In genomic region chr1:23788695-23789094, GRCh38 we compare ENCODE assay signal across 1 cellular context.
TF ChIP-seq lines count a peak whose summit lies in the region.

No MANE protein-coding gene starts in this region.

TF ChIP-seq in K562, 482 proteins besides CTCF, POLR2A, EP300 and RAD21:
- 0 out of 2 replicates have a peak, but pooled peaks have one; percentile 18 for TF ChIP-seq TRIM28 (IDR thresholded peaks at IDR 0.05)
- TF ChIP-seq, protein P1, sequence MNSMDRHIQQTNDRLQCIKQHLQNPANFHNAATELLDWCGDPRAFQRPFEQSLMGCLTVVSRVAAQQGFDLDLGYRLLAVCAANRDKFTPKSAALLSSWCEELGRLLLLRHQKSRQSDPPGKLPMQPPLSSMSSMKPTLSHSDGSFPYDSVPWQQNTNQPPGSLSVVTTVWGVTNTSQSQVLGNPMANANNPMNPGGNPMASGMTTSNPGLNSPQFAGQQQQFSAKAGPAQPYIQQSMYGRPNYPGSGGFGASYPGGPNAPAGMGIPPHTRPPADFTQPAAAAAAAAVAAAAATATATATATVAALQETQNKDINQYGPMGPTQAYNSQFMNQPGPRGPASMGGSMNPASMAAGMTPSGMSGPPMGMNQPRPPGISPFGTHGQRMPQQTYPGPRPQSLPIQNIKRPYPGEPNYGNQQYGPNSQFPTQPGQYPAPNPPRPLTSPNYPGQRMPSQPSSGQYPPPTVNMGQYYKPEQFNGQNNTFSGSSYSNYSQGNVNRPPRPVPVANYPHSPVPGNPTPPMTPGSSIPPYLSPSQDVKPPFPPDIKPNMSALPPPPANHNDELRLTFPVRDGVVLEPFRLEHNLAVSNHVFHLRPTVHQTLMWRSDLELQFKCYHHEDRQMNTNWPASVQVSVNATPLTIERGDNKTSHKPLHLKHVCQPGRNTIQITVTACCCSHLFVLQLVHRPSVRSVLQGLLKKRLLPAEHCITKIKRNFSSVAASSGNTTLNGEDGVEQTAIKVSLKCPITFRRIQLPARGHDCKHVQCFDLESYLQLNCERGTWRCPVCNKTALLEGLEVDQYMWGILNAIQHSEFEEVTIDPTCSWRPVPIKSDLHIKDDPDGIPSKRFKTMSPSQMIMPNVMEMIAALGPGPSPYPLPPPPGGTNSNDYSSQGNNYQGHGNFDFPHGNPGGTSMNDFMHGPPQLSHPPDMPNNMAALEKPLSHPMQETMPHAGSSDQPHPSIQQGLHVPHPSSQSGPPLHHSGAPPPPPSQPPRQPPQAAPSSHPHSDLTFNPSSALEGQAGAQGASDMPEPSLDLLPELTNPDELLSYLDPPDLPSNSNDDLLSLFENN (IDR thresholded peaks at IDR 0.05; ENCODE audit: low read depth in 2 of 2, low read length in 2 of 2): no peak
- TF ChIP-seq TRIM24 (IDR thresholded peaks at IDR 0.05): no peak
- TF ChIP-seq, protein P2, sequence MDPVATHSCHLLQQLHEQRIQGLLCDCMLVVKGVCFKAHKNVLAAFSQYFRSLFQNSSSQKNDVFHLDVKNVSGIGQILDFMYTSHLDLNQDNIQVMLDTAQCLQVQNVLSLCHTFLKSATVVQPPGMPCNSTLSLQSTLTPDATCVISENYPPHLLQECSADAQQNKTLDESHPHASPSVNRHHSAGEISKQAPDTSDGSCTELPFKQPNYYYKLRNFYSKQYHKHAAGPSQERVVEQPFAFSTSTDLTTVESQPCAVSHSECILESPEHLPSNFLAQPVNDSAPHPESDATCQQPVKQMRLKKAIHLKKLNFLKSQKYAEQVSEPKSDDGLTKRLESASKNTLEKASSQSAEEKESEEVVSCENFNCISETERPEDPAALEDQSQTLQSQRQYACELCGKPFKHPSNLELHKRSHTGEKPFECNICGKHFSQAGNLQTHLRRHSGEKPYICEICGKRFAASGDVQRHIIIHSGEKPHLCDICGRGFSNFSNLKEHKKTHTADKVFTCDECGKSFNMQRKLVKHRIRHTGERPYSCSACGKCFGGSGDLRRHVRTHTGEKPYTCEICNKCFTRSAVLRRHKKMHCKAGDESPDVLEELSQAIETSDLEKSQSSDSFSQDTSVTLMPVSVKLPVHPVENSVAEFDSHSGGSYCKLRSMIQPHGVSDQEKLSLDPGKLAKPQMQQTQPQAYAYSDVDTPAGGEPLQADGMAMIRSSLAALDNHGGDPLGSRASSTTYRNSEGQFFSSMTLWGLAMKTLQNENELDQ (CRISPR knock-in tag; IDR thresholded peaks at IDR 0.05; ENCODE audit: borderline replicate concordance): no peak
- TF ChIP-seq SMARCB1 (IDR thresholded peaks at IDR 0.05; ENCODE audit: insufficient read length, low read depth): no peak
- no peak for TF ChIP-seq LCOR (CRISPR knock-in tag; IDR thresholded peaks at IDR 0.05)
- TF ChIP-seq KLF16 (IDR thresholded peaks at IDR 0.05): no peak
- TF ChIP-seq, protein P3, sequence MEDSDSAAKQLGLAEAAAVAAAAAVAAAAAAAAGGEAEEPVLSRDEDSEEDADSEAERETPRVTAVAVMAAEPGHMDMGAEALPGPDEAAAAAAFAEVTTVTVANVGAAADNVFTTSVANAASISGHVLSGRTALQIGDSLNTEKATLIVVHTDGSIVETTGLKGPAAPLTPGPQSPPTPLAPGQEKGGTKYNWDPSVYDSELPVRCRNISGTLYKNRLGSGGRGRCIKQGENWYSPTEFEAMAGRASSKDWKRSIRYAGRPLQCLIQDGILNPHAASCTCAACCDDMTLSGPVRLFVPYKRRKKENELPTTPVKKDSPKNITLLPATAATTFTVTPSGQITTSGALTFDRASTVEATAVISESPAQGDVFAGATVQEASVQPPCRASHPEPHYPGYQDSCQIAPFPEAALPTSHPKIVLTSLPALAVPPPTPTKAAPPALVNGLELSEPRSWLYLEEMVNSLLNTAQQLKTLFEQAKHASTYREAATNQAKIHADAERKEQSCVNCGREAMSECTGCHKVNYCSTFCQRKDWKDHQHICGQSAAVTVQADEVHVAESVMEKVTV (CRISPR knock-in tag; IDR thresholded peaks at IDR 0.05): no peak
- no peak for TF ChIP-seq TCF15 (CRISPR knock-in tag; IDR thresholded peaks at IDR 0.05)
- TF ChIP-seq CEBPB (tag; IDR thresholded peaks at IDR 0.05): peak; percentile 84
- no peak for TF ChIP-seq POLR2AphosphoS5 (IDR thresholded peaks at IDR 0.05; ENCODE audit: control insufficient read depth, insufficient read depth, low read depth, low read length)
- TF ChIP-seq MLLT1 (IDR thresholded peaks at IDR 0.05): no peak
- no peak for TF ChIP-seq THRB (CRISPR knock-in tag; conservative IDR thresholded peaks at IDR 0.05)
- no peak for TF ChIP-seq RFX1 (IDR thresholded peaks at IDR 0.05)
- no peak for TF ChIP-seq SMARCE1 (IDR thresholded peaks at IDR 0.05)
- no peak for TF ChIP-seq ZNF140 (CRISPR knock-in tag; IDR thresholded peaks at IDR 0.05)
- TF ChIP-seq FOXA3 (CRISPR knock-in tag; conservative IDR thresholded peaks at IDR 0.05 in 1 of 2, IDR thresholded peaks at IDR 0.05 in 1 of 2): no peak
- TF ChIP-seq, protein P4, sequence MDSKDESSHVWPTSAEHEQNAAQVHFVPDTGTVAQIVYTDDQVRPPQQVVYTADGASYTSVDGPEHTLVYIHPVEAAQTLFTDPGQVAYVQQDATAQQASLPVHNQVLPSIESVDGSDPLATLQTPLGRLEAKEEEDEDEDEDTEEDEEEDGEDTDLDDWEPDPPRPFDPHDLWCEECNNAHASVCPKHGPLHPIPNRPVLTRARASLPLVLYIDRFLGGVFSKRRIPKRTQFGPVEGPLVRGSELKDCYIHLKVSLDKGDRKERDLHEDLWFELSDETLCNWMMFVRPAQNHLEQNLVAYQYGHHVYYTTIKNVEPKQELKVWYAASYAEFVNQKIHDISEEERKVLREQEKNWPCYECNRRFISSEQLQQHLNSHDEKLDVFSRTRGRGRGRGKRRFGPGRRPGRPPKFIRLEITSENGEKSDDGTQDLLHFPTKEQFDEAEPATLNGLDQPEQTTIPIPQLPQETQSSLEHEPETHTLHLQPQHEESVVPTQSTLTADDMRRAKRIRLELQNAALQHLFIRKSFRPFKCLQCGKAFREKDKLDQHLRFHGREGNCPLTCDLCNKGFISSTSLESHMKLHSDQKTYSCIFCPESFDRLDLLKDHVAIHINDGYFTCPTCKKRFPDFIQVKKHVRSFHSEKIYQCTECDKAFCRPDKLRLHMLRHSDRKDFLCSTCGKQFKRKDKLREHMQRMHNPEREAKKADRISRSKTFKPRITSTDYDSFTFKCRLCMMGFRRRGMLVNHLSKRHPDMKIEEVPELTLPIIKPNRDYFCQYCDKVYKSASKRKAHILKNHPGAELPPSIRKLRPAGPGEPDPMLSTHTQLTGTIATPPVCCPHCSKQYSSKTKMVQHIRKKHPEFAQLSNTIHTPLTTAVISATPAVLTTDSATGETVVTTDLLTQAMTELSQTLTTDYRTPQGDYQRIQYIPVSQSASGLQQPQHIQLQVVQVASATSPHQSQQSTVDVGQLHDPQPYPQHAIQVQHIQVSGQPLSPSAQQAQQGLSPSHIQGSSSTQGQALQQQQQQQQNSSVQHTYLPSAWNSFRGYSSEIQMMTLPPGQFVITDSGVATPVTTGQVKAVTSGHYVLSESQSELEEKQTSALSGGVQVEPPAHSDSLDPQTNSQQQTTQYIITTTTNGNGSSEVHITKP (IDR thresholded peaks at IDR 0.05; ENCODE audit: partially characterized antibody): no peak
- peak; percentile 53 for TF ChIP-seq SUPT5H (IDR thresholded peaks at IDR 0.05)
- TF ChIP-seq BACH1 (tag; IDR thresholded peaks at IDR 0.05): no peak
- TF ChIP-seq SMAD4 (CRISPR knock-in tag; conservative IDR thresholded peaks at IDR 0.05): no peak
- TF ChIP-seq ZC3H11A (IDR thresholded peaks at IDR 0.05; ENCODE audit: low read depth, low read length): no peak
- no peak for TF ChIP-seq ESRRA (IDR thresholded peaks at IDR 0.05; ENCODE audit: borderline replicate concordance, low read depth)
- 0 out of 4 replicates have a peak, but pooled peaks of 1 of the 2 experiments have one; percentile 8 for TF ChIP-seq KDM1A (IDR thresholded peaks at IDR 0.05)
- no peak for TF ChIP-seq GABPB1 (CRISPR knock-in tag; IDR thresholded peaks at IDR 0.05)
- TF ChIP-seq CEBPG (CRISPR knock-in tag; IDR thresholded peaks at IDR 0.05): no peak
- 0 out of 4 replicates have a peak, but pooled peaks of 1 of the 2 experiments have one; percentile 37 for TF ChIP-seq CEBPG (tag; conservative IDR thresholded peaks at IDR 0.05 in 1 of 2, IDR thresholded peaks at IDR 0.05 in 1 of 2)
- no peak for TF ChIP-seq HDAC8 (tag; IDR thresholded peaks at IDR 0.05)
- TF ChIP-seq POLR2B (IDR thresholded peaks at IDR 0.05; ENCODE audit: low read depth, partially characterized antibody): peak; percentile 34
- TF ChIP-seq, protein P5, sequence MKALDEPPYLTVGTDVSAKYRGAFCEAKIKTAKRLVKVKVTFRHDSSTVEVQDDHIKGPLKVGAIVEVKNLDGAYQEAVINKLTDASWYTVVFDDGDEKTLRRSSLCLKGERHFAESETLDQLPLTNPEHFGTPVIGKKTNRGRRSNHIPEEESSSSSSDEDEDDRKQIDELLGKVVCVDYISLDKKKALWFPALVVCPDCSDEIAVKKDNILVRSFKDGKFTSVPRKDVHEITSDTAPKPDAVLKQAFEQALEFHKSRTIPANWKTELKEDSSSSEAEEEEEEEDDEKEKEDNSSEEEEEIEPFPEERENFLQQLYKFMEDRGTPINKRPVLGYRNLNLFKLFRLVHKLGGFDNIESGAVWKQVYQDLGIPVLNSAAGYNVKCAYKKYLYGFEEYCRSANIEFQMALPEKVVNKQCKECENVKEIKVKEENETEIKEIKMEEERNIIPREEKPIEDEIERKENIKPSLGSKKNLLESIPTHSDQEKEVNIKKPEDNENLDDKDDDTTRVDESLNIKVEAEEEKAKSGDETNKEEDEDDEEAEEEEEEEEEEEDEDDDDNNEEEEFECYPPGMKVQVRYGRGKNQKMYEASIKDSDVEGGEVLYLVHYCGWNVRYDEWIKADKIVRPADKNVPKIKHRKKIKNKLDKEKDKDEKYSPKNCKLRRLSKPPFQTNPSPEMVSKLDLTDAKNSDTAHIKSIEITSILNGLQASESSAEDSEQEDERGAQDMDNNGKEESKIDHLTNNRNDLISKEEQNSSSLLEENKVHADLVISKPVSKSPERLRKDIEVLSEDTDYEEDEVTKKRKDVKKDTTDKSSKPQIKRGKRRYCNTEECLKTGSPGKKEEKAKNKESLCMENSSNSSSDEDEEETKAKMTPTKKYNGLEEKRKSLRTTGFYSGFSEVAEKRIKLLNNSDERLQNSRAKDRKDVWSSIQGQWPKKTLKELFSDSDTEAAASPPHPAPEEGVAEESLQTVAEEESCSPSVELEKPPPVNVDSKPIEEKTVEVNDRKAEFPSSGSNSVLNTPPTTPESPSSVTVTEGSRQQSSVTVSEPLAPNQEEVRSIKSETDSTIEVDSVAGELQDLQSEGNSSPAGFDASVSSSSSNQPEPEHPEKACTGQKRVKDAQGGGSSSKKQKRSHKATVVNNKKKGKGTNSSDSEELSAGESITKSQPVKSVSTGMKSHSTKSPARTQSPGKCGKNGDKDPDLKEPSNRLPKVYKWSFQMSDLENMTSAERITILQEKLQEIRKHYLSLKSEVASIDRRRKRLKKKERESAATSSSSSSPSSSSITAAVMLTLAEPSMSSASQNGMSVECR (CRISPR knock-in tag; IDR thresholded peaks at IDR 0.05): no peak
- TF ChIP-seq SETDB1 (IDR thresholded peaks at IDR 0.05; ENCODE audit: low read length): no peak
- TF ChIP-seq ZNF583 (CRISPR knock-in tag; IDR thresholded peaks at IDR 0.05): no peak
- no peak for TF ChIP-seq ZNF639 (CRISPR knock-in tag; conservative IDR thresholded peaks at IDR 0.05 in 1 of 2, IDR thresholded peaks at IDR 0.05 in 1 of 2)
- TF ChIP-seq GTF2A2 (tag; IDR thresholded peaks at IDR 0.05): no peak
- no peak for TF ChIP-seq TCFL5 (CRISPR knock-in tag; conservative IDR thresholded peaks at IDR 0.05)
- TF ChIP-seq RBFOX2 (IDR thresholded peaks at IDR 0.05; ENCODE audit: low read depth, low read length): no peak
- TF ChIP-seq ARNT (IDR thresholded peaks at IDR 0.05): no peak
- TF ChIP-seq ZNF668 (CRISPR knock-in tag; IDR thresholded peaks at IDR 0.05): no peak
- no peak for TF ChIP-seq FOXK2 (conservative IDR thresholded peaks at IDR 0.05 in 1 of 2, IDR thresholded peaks at IDR 0.05 in 1 of 2; ENCODE audit: low read depth in 2 of 2)
- TF ChIP-seq ZNF146 (CRISPR knock-in tag; IDR thresholded peaks at IDR 0.05; ENCODE audit: unreplicated experiment): no peak
